ENCODE assay signal across 22 cellular contexts in the genomic region with DNA sequence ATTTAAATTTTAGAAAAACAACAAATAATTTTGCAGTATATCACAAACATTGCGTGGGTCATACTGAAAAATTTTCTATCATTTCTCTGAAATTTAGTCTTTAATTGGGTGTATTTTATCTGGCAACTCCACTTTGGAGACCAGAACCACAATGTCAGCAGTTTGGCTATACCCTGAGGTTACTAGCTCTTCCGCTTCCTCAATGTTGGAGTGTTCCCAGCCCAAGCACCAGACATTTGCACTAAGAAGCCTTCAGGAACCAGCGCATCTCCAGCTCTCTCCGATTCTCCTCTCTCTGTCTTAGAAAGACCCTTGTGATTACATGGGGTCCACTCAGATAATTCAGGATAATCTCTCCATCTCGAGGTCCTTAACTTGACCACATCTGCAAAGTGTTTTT. TPM values are rescaled to one million over a fixed set of nuclear protein-coding genes. Genes with fewer than 3 reads are reported as not detected.
DNase-seq lines count a peak whose midpoint lies in the region; ATAC-seq, FAIRE-seq and TF ChIP-seq lines count a peak whose summit lies in the region.
"Had no signal": no experiment of that assay in that cellular context is flagged by ENCODE, and none has a peak within 500 bp of the region (broad histone marks: within the 10 kb centered on the region; RNA-seq: fewer than 3 reads in every experiment).

No MANE protein-coding gene starts in this region.

- no peak for DNase-seq in Right ventricle myocardium superior
- no peak for DNase-seq in cardiac septum (ENCODE audit: low spot score)
- DNase-seq in A549 (ENCODE audit: low read depth in 1 of 2, low spot score in 1 of 2): no peak
- peak; percentile 29 for DNase-seq in MV-4-11 (lab: John Stamatoyannopoulos, UW)
- DNase-seq in chondrocyte (ENCODE audit: low spot score): no peak
- no peak for DNase-seq in activated CD4-positive, alpha-beta T cell treated with anti-CD3 and anti-CD28 coated beads for 1 hour
- DNase-seq: ACHN; CD8-positive, alpha-beta T cell; COR-L47; DMS153; DMS79 treated with DMSO at 0.1 percent for 48 hours; EL; H7 had no signal

- TF ChIP-seq EP300 in A549 (IDR thresholded peaks at IDR 0.05) (no peak), gastroesophageal sphincter (IDR thresholded peaks at IDR 0.05) (no peak)

- H3K36me3 Mint-ChIP-seq in chondrocyte (ENCODE audit: low read depth): no peaks in the 10 kb centered on the region
- H3K36me3 Mint-ChIP-seq: CD8-positive, alpha-beta T cell had no signal

- intact Hi-C loops in Right ventricle myocardium superior (cut with DNase I): no loop called here
- intact Hi-C loops in cardiac septum (cut with DNase I): no loop called here

- FAIRE-seq in A549 (lab: Jason Lieb, UNC): no peak
- FAIRE-seq: D721Med, G401.6 had no signal

- H3K4me1 Mint-ChIP-seq in chondrocyte (ENCODE audit: low read depth): no peaks in the 10 kb centered on the region

- TF ChIP-seq RAD21 in A549 (conservative IDR thresholded peaks at IDR 0.05 in 1 of 2, IDR thresholded peaks at IDR 0.05 in 1 of 2): no peak

- H3K9me3 ChIP-seq in A549 (no peaks in the 10 kb centered on the region), gastroesophageal sphincter (no peaks in the 10 kb centered on the region)

- H3K27me3 Mint-ChIP-seq in chondrocyte (ENCODE audit: low read depth): peaks cover 2% of the 10 kb centered on the region

- H3K4me3 ChIP-seq in A549 (no peak overlapping the region), gastroesophageal sphincter (no peak overlapping the region)
- H3K4me3 ChIP-seq: GM23338 had no signal

- no peak for TF ChIP-seq CTCF in A549 (IDR thresholded peaks at IDR 0.05)
- no peak for TF ChIP-seq CTCF in gastroesophageal sphincter (IDR thresholded peaks at IDR 0.05)
- TF ChIP-seq CTCF in chondrocyte (IDR thresholded peaks at IDR 0.05): no peak

- H3K9me3 Mint-ChIP-seq in chondrocyte (ENCODE audit: low read depth): no peaks in the 10 kb centered on the region
- H3K9me3 Mint-ChIP-seq: CD8-positive, alpha-beta T cell; GM23338 had no signal

- no peak overlapping the region for H3K4me2 ChIP-seq in A549
- H3K4me2 ChIP-seq: GM23338 had no signal

- no peak overlapping the region for H3K4me3 Mint-ChIP-seq in chondrocyte (ENCODE audit: unreplicated experiment)
- H3K4me3 Mint-ChIP-seq: B cell; CD8-positive, alpha-beta T cell; GM23338 had no signal

- H3K4me1 ChIP-seq in A549 (no peaks in the 10 kb centered on the region), gastroesophageal sphincter (no peaks in the 10 kb centered on the region)

- no peak overlapping the region for H3K27ac ChIP-seq in A549
- H3K27ac ChIP-seq in gastroesophageal sphincter: no peak overlapping the region
- H3K27ac ChIP-seq: 22Rv1, C4-2B, HL-60 had no signal

- H3K36me3 ChIP-seq in gastroesophageal sphincter: no peaks in the 10 kb centered on the region

- H3K27ac Mint-ChIP-seq in chondrocyte (ENCODE audit: unreplicated experiment): no peak overlapping the region
- H3K27ac Mint-ChIP-seq: B cell; CD8-positive, alpha-beta T cell; GM23338 had no signal

- H3K27me3 ChIP-seq in gastroesophageal sphincter: no peaks in the 10 kb centered on the region

- CTCF ChIA-PET in A549 (lab: Yijun Ruan, JAX): interaction anchor here (0.6 to 1.1 kb wide), 5 partner anchors 9 to 77 kb away, joined by 3 read pairs; no protein-coding TSS in a partner anchor

- ATAC-seq in Right ventricle myocardium superior (ENCODE audit: poor library complexity): peak; percentile 49
- no peak for ATAC-seq in A549
- peak; percentile 28 for ATAC-seq in gastroesophageal sphincter
- ATAC-seq in HG03469 (IDR thresholded peaks at IDR 0.05; ENCODE audit: unreplicated experiment): no peak
- ATAC-seq: CD8-positive, alpha-beta T cell; GM23338 had no signal

- POLR2A ChIA-PET in A549 (lab: Yijun Ruan, JAX): no interaction called here

- TF ChIP-seq POLR2A in A549 (IDR thresholded peaks at IDR 0.05; ENCODE audit: low read length) (no peak), gastroesophageal sphincter (IDR thresholded peaks at IDR 0.05) (no peak)

- 71% methylated on average over 5 of the region's 5 CpGs for WGBS in A549 (ENCODE audit: missing lambda C conversion rate)
- WGBS in gastroesophageal sphincter (ENCODE audit: low coverage in 1 of 2), 2 donors: 68 to 83% methylated on average over 3 to 5 of the region's 5 CpGs

TF ChIP-seq in A549, 52 proteins besides CTCF, POLR2A, EP300 and RAD21:
- TF ChIP-seq MAFK (IDR thresholded peaks at IDR 0.05; ENCODE audit: partially characterized antibody) (peak; percentile 20), HMGXB4 (CRISPR knock-in tag; IDR thresholded peaks at IDR 0.05; ENCODE audit: borderline replicate concordance) (no peak), TFCP2L1 (CRISPR knock-in tag; IDR thresholded peaks at IDR 0.05) (no peak), RNF2 (IDR thresholded peaks at IDR 0.05; ENCODE audit: borderline replicate concordance, low read depth) (no peak)
TF ChIP-seq in A549: peak in this region for 1.

RNA-seq across cellular contexts. Expression of gene ADRB1, which starts 43.2 kb away (rescaled TPM):
- 63.0 TPM for total RNA-seq in Right ventricle myocardium superior
- total RNA-seq in cardiac septum: 26.4 TPM
- polyA plus RNA-seq in A549 (2011; rRNA removed): 0.36 and 0.58 TPM in 2 replicates
- polyA plus RNA-seq in A549 (2012; cell fraction: cytosol; rRNA removed): 1.1 and 1.6 TPM in 2 replicates
- 2.4 and 3.3 TPM in 2 replicates for polyA plus RNA-seq in A549 (2012; cell fraction: nucleus; rRNA removed)
- 0.62 to 0.75 TPM (median 0.66 TPM) in 3 replicates for polyA plus RNA-seq in A549 (2017; fragmentation: RNase III; extraction: RNeasy Plus Mini Kit Qiagen cat#74134 plus additional on column Dnase treatment)
- polyA minus RNA-seq in A549 (2011; rRNA and poly(A)+ RNA removed): 0.37 and 0.54 TPM in 2 replicates
- 1 to 10 TPM; 1.8 to 9.1 (median 6.8) TPM for total RNA-seq in gastroesophageal sphincter
- total RNA-seq in chondrocyte: 0.07 to 0.65 TPM (median 0.15 TPM) in 3 replicates
- total RNA-seq: B cell had no signal

Comparison
In these comparisons a context has a peak if more than half of its experiments do, and no peak if none do; other contexts are left out.
1. ATAC-seq: peak in Right ventricle myocardium superior (single experiment) and gastroesophageal sphincter (single experiment); none in A549 (0 of 2) and HG03469 (single experiment).